In genomic region chr6:36196880-36197548, GRCh38 we compare ENCODE assay signal across 8 cellular contexts. TPM values are rescaled to one million over a fixed set of nuclear protein-coding genes. Genes with fewer than 3 reads are reported as not detected.
DNase-seq lines count a peak whose midpoint lies in the region; ATAC-seq and TF ChIP-seq lines count a peak whose summit lies in the region.

No MANE protein-coding gene starts in this region.

- H3K27ac ChIP-seq in VCaP (peak overlapping the region; percentile 96), breast epithelium (peak overlapping the region; percentile 97 to 100), iPS-20b (ENCODE audit: low read length) (peak overlapping the region; percentile 21), skin epidermis (peak overlapping the region; percentile 94 to 99 (median 98))

- CTCF ChIA-PET in AG04449 (lab: Yijun Ruan, JAX): interaction anchor here (0.9 to 2.7 kb wide), 3 partner anchors 11 to 163 kb away, joined by 3 to 10 read pairs (median 4); no protein-coding TSS in a partner anchor

- peak overlapping the region; percentile 76; the same call in 1 of the 2 replicates for H3K9ac ChIP-seq in iPS-20b (ENCODE audit: low read depth, low read length)

- intact Hi-C loops in breast epithelium (cut with DNase I; ENCODE audit: low total_unique reads): loop anchor here (5.0 kb wide), 1 partner anchor 65 kb away; the partner anchor contains the start of gene MAPK13

- H3K4me1 ChIP-seq in breast epithelium (peaks cover 9 to 12% of the 10 kb centered on the region in 2 donors), iPS-20b (ENCODE audit: insufficient read depth, low read length) (0 out of 2 replicates have a peak, but pooled peaks cover 7% of the 10 kb centered on the region)

- H3K36me3 ChIP-seq in breast epithelium (peaks cover 6% of the 10 kb centered on the region), iPS-20b (ENCODE audit: insufficient read depth, low read depth, low read length) (peaks cover 32% of the 10 kb centered on the region)

- TF ChIP-seq CTCF in AG04449 (IDR thresholded peaks at IDR 0.05; ENCODE audit: insufficient read depth, low read length, missing control alignments) (no peak), VCaP (conservative IDR thresholded peaks at IDR 0.05) (no peak), breast epithelium (IDR thresholded peaks at IDR 0.05) (no peak)

- DNase-seq in AG04449 (ENCODE audit: low read depth, low spot score): peak; percentile 60
- peak; percentile 97 for DNase-seq in NCI-H2196 (lab: John Stamatoyannopoulos, UW; ENCODE audit: unreplicated experiment)
- peak; percentile 96 to 99 for DNase-seq in breast epithelium (ENCODE audit: low spot score in 2 of 2)

- TF ChIP-seq POLR2A in breast epithelium (IDR thresholded peaks at IDR 0.05): peak; percentile 67

- no peaks in the 10 kb centered on the region for H3K27me3 ChIP-seq in breast epithelium
- no peaks in the 10 kb centered on the region for H3K27me3 ChIP-seq in iPS-20b (ENCODE audit: insufficient read depth, low read length)

- peak overlapping the region; percentile 74 for H3K4me3 ChIP-seq in AG04449 (ENCODE audit: low read depth, low read length)
- peak overlapping the region; percentile 78 to 97 (median 87) for H3K4me3 ChIP-seq in breast epithelium
- peak overlapping the region; percentile 86 for H3K4me3 ChIP-seq in iPS-20b (ENCODE audit: low read length)
- peak overlapping the region; percentile 65 to 90 (median 77) for H3K4me3 ChIP-seq in skin epidermis

- ATAC-seq in GM18873 (IDR thresholded peaks at IDR 0.05; ENCODE audit: low FRiP score, unreplicated experiment) (peak; percentile 86), HG03135 (IDR thresholded peaks at IDR 0.05; ENCODE audit: unreplicated experiment) (peak; percentile 92)

- POLR2A ChIA-PET in AG04449 (lab: Yijun Ruan, JAX): no interaction called here

- H3K9me3 ChIP-seq in breast epithelium: no peaks in the 10 kb centered on the region
- H3K9me3 ChIP-seq in iPS-20b (ENCODE audit: insufficient read depth, low read depth, low read length): no peaks in the 10 kb centered on the region

RNA-seq across cellular contexts. Expression of gene BRPF3, which starts 0.5 kb away (rescaled TPM):
- total RNA-seq in breast epithelium: 10 to 100 TPM; 18.9 to 26.5 (median 25.8) TPM

Comparison
In these comparisons a context has a peak if more than half of its experiments do, and no peak if none do; other contexts are left out.
1. Peak in every context shown above with its lines: DNase-seq, ATAC-seq, H3K4me3 ChIP-seq and H3K27ac ChIP-seq.
2. H3K27ac ChIP-seq: peak in every context shown above with its lines; median percentile 98 in breast epithelium; 98 in skin epidermis; 96 in VCaP; 21 in iPS-20b.